8 cellular contexts compared by ENCODE assay signal in genomic region chr18:77129150-77129551, GRCh38. TPM values are rescaled to one million over a fixed set of nuclear protein-coding genes. Genes with fewer than 3 reads are reported as not detected.
A peak's percentile ranks its signal among the peaks of the same experiment; 100 is the strongest.
DNase-seq lines count a peak whose midpoint lies in the region; ATAC-seq, FAIRE-seq and TF ChIP-seq lines count a peak whose summit lies in the region.

No MANE protein-coding gene starts in this region.

- FAIRE-seq in kidney (lab: Jason Lieb, UNC), result no peak

- H3K27me3 ChIP-seq in heart right ventricle, result peaks cover 0 to 41% (median 12%) of the 10 kb centered on the region in 7 donors
- no peaks in the 10 kb centered on the region for H3K27me3 ChIP-seq in upper lobe of right lung
- H3K27me3 ChIP-seq in gastroesophageal sphincter, result peaks cover 22% of the 10 kb centered on the region

- DNase-seq in heart right ventricle (no peak), left ventricle myocardium superior (no peak), kidney (peak; percentile 61), upper lobe of right lung (no peak), putamen (ENCODE audit: low spot score) (no peak), RPMI8226 (no peak)
- no peak for DNase-seq in activated T-cell treated with anti-CD3 and anti-CD28 coated beads, Interleukin-2, amount 50 U/mL, for 72 hours

- 66 to 74% methylated on average over 7 of the region's 7 CpGs for WGBS in heart right ventricle, 2 donors
- WGBS in gastroesophageal sphincter (ENCODE audit: low coverage in 1 of 2), 2 donors, result 72% methylated on average over 6 of the region's 7 CpGs; no CpG with 5 or more reads in 1 of the 2 donors

- H3K36me3 Mint-ChIP-seq in activated T-cell treated with anti-CD3 and anti-CD28 coated beads, Interleukin-2, amount 50 U/mL, for 72 hours (ENCODE audit: insufficient read depth in 2 of 2), result peaks cover 16 to 27% of the 10 kb centered on the region in 2 donors

- no peak for TF ChIP-seq CTCF in heart right ventricle (IDR thresholded peaks at IDR 0.05)
- TF ChIP-seq CTCF in kidney (IDR thresholded peaks at IDR 0.05; ENCODE audit: borderline replicate concordance, extremely low read depth, insufficient read depth), result no peak
- TF ChIP-seq CTCF in upper lobe of right lung (IDR thresholded peaks at IDR 0.05), result no peak
- TF ChIP-seq CTCF in gastroesophageal sphincter (IDR thresholded peaks at IDR 0.05), result no peak

- H3K4me1 Mint-ChIP-seq in activated T-cell treated with anti-CD3 and anti-CD28 coated beads, Interleukin-2, amount 50 U/mL, for 72 hours (ENCODE audit: low read depth), result peaks cover 79% of the 10 kb centered on the region

- H3K27ac ChIP-seq in heart right ventricle, result peak overlapping the region in 7 of 10 donors; percentile 19 to 99 (median 61)
- H3K27ac ChIP-seq in kidney (ENCODE audit: low read depth in 2 of 2, low read length in 2 of 2), result peak overlapping the region; percentile 78 to 88
- peak overlapping the region; percentile 7 for H3K27ac ChIP-seq in upper lobe of right lung
- H3K27ac ChIP-seq in gastroesophageal sphincter, result peak overlapping the region in 1 of 4 donors; percentile 75

- peaks cover 8 to 79% (median 63%) of the 10 kb centered on the region in 9 donors for H3K4me1 ChIP-seq in heart right ventricle
- H3K4me1 ChIP-seq in kidney (ENCODE audit: control insufficient read depth in 1 of 2, insufficient read depth in 1 of 2, low read depth in 1 of 2, low read length in 2 of 2), result peaks cover 20% of the 10 kb centered on the region in 2 donors
- peaks cover 35% of the 10 kb centered on the region for H3K4me1 ChIP-seq in upper lobe of right lung
- peaks cover 0 to 81% (median 13%) of the 10 kb centered on the region in 3 donors for H3K4me1 ChIP-seq in gastroesophageal sphincter

- no peaks in the 10 kb centered on the region for H3K27me3 Mint-ChIP-seq in activated T-cell treated with anti-CD3 and anti-CD28 coated beads, Interleukin-2, amount 50 U/mL, for 72 hours (ENCODE audit: low read depth)

- no peaks in the 10 kb centered on the region for H3K9me3 Mint-ChIP-seq in activated T-cell treated with anti-CD3 and anti-CD28 coated beads, Interleukin-2, amount 50 U/mL, for 72 hours

- no peaks in the 10 kb centered on the region for H3K9me3 ChIP-seq in heart right ventricle
- no peaks in the 10 kb centered on the region for H3K9me3 ChIP-seq in kidney (ENCODE audit: control insufficient read depth in 1 of 2, low read length in 2 of 2)
- H3K9me3 ChIP-seq in upper lobe of right lung, result no peaks in the 10 kb centered on the region
- H3K9me3 ChIP-seq in gastroesophageal sphincter, result no peaks in the 10 kb centered on the region

- peaks cover 0 to 8% (median 0%) of the 10 kb centered on the region in 9 donors for H3K36me3 ChIP-seq in heart right ventricle
- no peaks in the 10 kb centered on the region for H3K36me3 ChIP-seq in kidney (ENCODE audit: control insufficient read depth in 1 of 2, insufficient read depth in 2 of 2, low read length in 2 of 2)
- no peaks in the 10 kb centered on the region for H3K36me3 ChIP-seq in upper lobe of right lung
- H3K36me3 ChIP-seq in gastroesophageal sphincter, result no peaks in the 10 kb centered on the region

- peak overlapping the region; percentile 94 for H3K27ac Mint-ChIP-seq in activated T-cell treated with anti-CD3 and anti-CD28 coated beads, Interleukin-2, amount 50 U/mL, for 72 hours

- peak overlapping the region in 1 of 2 donors; percentile 29 for H3K9ac ChIP-seq in kidney (ENCODE audit: low read length in 2 of 2)

- TF ChIP-seq EP300 in gastroesophageal sphincter (IDR thresholded peaks at IDR 0.05), result no peak

- intact Hi-C loops in heart right ventricle (cut with DNase I) (loop anchor here in 1 of 10 donors (5.0 kb wide), 1 partner anchor 117 kb away; no protein-coding TSS in a partner anchor), left ventricle myocardium superior (cut with micrococcal nuclease) (no loop called here), kidney (cut with DNase I) (no loop called here), upper lobe of right lung (cut with DNase I) (no loop called here)

- TF ChIP-seq POLR2A in gastroesophageal sphincter (IDR thresholded peaks at IDR 0.05), result no peak

- H3K4me3 Mint-ChIP-seq in activated T-cell treated with anti-CD3 and anti-CD28 coated beads, Interleukin-2, amount 50 U/mL, for 72 hours, result peak overlapping the region; percentile 96 to 100

- H3K4me3 ChIP-seq in heart right ventricle (no peak overlapping the region), kidney (ENCODE audit: low read length in 2 of 2) (peak overlapping the region in 1 of 2 donors; percentile 20), upper lobe of right lung (no peak overlapping the region), gastroesophageal sphincter (no peak overlapping the region)

- ATAC-seq in heart right ventricle (peak in 3 of 8 donors; percentile 27 to 39 (median 31)), left ventricle myocardium superior (no peak), upper lobe of right lung (no peak), gastroesophageal sphincter (no peak)
- no peak for ATAC-seq in activated T-cell treated with anti-CD3 and anti-CD28 coated beads, Interleukin-2, amount 50 U/mL, for 72 hours (replicated peaks in 1 of 2)

RNA-seq across cellular contexts. Expression of gene MBP, which starts 3.4 kb away (rescaled TPM):
- total RNA-seq in heart right ventricle (10 to 100 TPM; 18.4 to 70.8 (median 52.6) TPM), left ventricle myocardium superior (32.7 TPM), kidney (61.2 TPM), upper lobe of right lung (78.9 TPM), gastroesophageal sphincter (10 to 100 TPM; 23.2 to 34.7 (median 28.2) TPM)
- polyA plus RNA-seq in heart right ventricle (10 to 100 TPM in 1 of 2 donors, 1 to 10 TPM in 1; 3.0 to 11.5 TPM), kidney (ENCODE audit: insufficient read depth, low read depth, low replicate concordance) (15.1 TPM)
- 100 to 1,000 TPM; 101 to 107 TPM for total RNA-seq in activated T-cell treated with anti-CD3 and anti-CD28 coated beads, Interleukin-2, amount 50 U/mL, for 72 hours
